In the genomic region with DNA sequence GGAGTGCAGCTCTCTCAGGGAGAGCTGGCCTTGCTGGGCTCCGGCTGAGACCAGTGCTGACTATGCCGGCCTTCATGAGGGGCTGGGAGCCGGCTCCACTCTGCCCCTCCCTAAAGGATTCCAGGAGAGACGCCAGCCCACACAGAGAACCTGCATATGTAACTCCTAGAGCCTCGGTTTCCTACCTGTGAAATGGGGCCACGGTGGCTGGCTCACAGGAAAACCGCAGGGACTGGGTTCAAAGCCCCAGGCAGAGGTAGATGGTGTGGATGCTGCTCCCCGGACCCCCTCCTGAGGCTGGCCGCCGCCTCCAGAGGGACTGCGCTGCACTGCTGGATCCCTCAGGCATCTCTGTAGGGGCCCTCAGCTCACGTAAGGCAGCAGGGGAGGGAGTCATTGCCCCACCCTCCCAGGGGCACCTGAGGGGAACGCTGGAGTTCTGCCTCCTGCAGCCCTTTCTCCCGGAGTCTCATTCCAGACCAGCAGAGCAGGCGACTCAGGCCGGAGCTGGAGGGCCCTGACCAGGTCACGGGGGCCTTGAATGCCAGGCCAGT, we compare ENCODE assay signal across 17 cellular contexts.
"Had no signal": no experiment of that assay in that cellular context is flagged by ENCODE, and none has a peak within 500 bp of the region (broad histone marks: within the 10 kb centered on the region; RNA-seq: fewer than 3 reads in every experiment).

No MANE protein-coding gene starts in this region.

- H3K9ac ChIP-seq: parathyroid adenoma had no signal

- H3K9me3 ChIP-seq: heart right ventricle, psoas muscle had no signal

- H3K4me3 ChIP-seq: dorsolateral prefrontal cortex, heart right ventricle, lung, psoas muscle had no signal

- H2AFZ ChIP-seq: parathyroid adenoma had no signal

- H3K79me2 ChIP-seq: parathyroid adenoma had no signal

- H3K4me1 ChIP-seq: parathyroid adenoma, psoas muscle had no signal

- DNase-seq: cortex of kidney; dorsolateral prefrontal cortex; effector CD8-positive, alpha-beta T cell; foreskin melanocyte; heart right ventricle; hypothalamus; mesendoderm; naive B cell; psoas muscle; retina; small intestine; stimulated activated CD4-positive, alpha-beta T cell treated with anti-CD3 and anti-CD28 coated beads, Interleukin-2, amount 100 ng/mL, for 48 hours; stimulated activated naive CD4-positive, alpha-beta T cell treated with Interleukin-2 at 50 U/mL for 16 hours had no signal

- H3K27ac ChIP-seq: dorsolateral prefrontal cortex, heart right ventricle, parathyroid adenoma, psoas muscle had no signal

- FAIRE-seq: islet of Langerhans, small intestine, urothelium cell line had no signal
